In genomic region chr17:3730881-3731429, GRCh38 we compare ENCODE assay signal across 2 cellular contexts.
TF ChIP-seq lines count a peak whose summit lies in the region.

No MANE protein-coding gene starts in this region.

TF ChIP-seq in HepG2, 621 proteins besides CTCF, POLR2A, EP300 and RAD21:
- TF ChIP-seq GABPA (IDR thresholded peaks at IDR 0.05; ENCODE audit: low read depth, low read length) (peak; percentile 29), GABPA (CRISPR knock-in tag; IDR thresholded peaks at IDR 0.05; ENCODE audit: low read depth) (0 out of 2 replicates have a peak, but pooled peaks have one; percentile 37), NR2C2 (CRISPR knock-in tag; IDR thresholded peaks at IDR 0.05; ENCODE audit: borderline replicate concordance) (peak; percentile 73; the same call in 1 of the 2 replicates), MNT (IDR thresholded peaks at IDR 0.05) (no peak), SAFB2 (CRISPR knock-in tag; IDR thresholded peaks at IDR 0.05; ENCODE audit: borderline replicate concordance, low read depth) (no peak), ZNF160 (CRISPR knock-in tag; IDR thresholded peaks at IDR 0.05) (no peak)
TF ChIP-seq in HepG2: peak in this region for 2.

TF ChIP-seq in K562, 482 proteins besides CTCF, POLR2A, EP300 and RAD21:
- TF ChIP-seq ZBTB40 (IDR thresholded peaks at IDR 0.05) (no peak), ZBTB40 (CRISPR knock-in tag; IDR thresholded peaks at IDR 0.05) (no peak), GABPB2 (CRISPR knock-in tag; conservative IDR thresholded peaks at IDR 0.05) (no peak), NR2C1 (IDR thresholded peaks at IDR 0.05) (peak; percentile 67), NR2C1 (tag; IDR thresholded peaks at IDR 0.05) (peak; percentile 66), ZNF212 (CRISPR knock-in tag; IDR thresholded peaks at IDR 0.05) (no peak)
